ENCODE assay signal across 9 cellular contexts in genomic region chr14:21923820-21924219, GRCh38.
DNase-seq lines count a peak whose midpoint lies in the region; ATAC-seq and TF ChIP-seq lines count a peak whose summit lies in the region.
"Had no signal": no experiment of that assay in that cellular context is flagged by ENCODE, and none has a peak within 500 bp of the region (broad histone marks: within the 10 kb centered on the region; RNA-seq: fewer than 3 reads in every experiment).

No MANE protein-coding gene starts in this region.

- no peaks in the 10 kb centered on the region for H3K27me3 Mint-ChIP-seq in effector memory CD8-positive, alpha-beta T cell

- H3K27me3 ChIP-seq in DOHH2 (ENCODE audit: control insufficient read depth, low read length): no peaks in the 10 kb centered on the region
- no peaks in the 10 kb centered on the region for H3K27me3 ChIP-seq in smooth muscle cell (ENCODE audit: low read depth)
- H3K27me3 ChIP-seq in aorta (ENCODE audit: control insufficient read depth in 1 of 2, insufficient read depth in 2 of 2, low read length in 1 of 2): no peaks in the 10 kb centered on the region

- peaks cover 12% of the 10 kb centered on the region for H3F3A ChIP-seq in DOHH2 (ENCODE audit: control insufficient read depth, insufficient read depth)
- no peaks in the 10 kb centered on the region for H3F3A ChIP-seq in smooth muscle cell (ENCODE audit: low read depth)

- H3K4me1 Mint-ChIP-seq in effector memory CD8-positive, alpha-beta T cell (ENCODE audit: low read depth in 2 of 2): peaks cover 13 to 37% of the 10 kb centered on the region in 2 donors

- H3K79me2 ChIP-seq in DOHH2 (ENCODE audit: control insufficient read depth, low read length) (no peaks in the 10 kb centered on the region), smooth muscle cell (ENCODE audit: low read depth) (no peaks in the 10 kb centered on the region)

- no peaks in the 10 kb centered on the region for H4K20me1 ChIP-seq in DOHH2 (ENCODE audit: control insufficient read depth, insufficient read depth, low read depth, low read length)
- no peaks in the 10 kb centered on the region for H4K20me1 ChIP-seq in smooth muscle cell (ENCODE audit: low read depth)

- intact Hi-C loops in aorta (cut with DNase I): no loop called here

- no peaks in the 10 kb centered on the region for H3K9me3 Mint-ChIP-seq in effector memory CD8-positive, alpha-beta T cell

- peak overlapping the region; percentile 55 to 61 for H3K4me3 Mint-ChIP-seq in effector memory CD8-positive, alpha-beta T cell

- TF ChIP-seq CTCF in DOHH2 (IDR thresholded peaks at IDR 0.05; ENCODE audit: low read depth, low read length, poor library complexity, severe bottlenecking) (no peak), smooth muscle cell (IDR thresholded peaks at IDR 0.05; ENCODE audit: borderline replicate concordance, insufficient read depth, poor library complexity, severe bottlenecking) (no peak), GM10266 (IDR thresholded peaks at IDR 0.05; ENCODE audit: control insufficient read depth, insufficient read depth, low read depth, missing control alignments) (no peak)

- H3K9me3 ChIP-seq in DOHH2 (ENCODE audit: control insufficient read depth, insufficient read depth, low read length): no peaks in the 10 kb centered on the region
- H3K9me3 ChIP-seq in smooth muscle cell (replicated peaks; ENCODE audit: low read depth): no peaks in the 10 kb centered on the region
- H3K9me3 ChIP-seq in aorta (ENCODE audit: control insufficient read depth, low read length): peaks cover 1% of the 10 kb centered on the region

- H3K27ac ChIP-seq in DOHH2 (ENCODE audit: low read depth, low read length) (peak overlapping the region; percentile 94), smooth muscle cell (ENCODE audit: low read depth) (no peak overlapping the region), aorta (ENCODE audit: low read depth in 1 of 2, low read length in 2 of 2) (no peak overlapping the region)

- no peaks in the 10 kb centered on the region for H3K36me3 ChIP-seq in DOHH2 (ENCODE audit: control insufficient read depth, low read length)
- no peaks in the 10 kb centered on the region for H3K36me3 ChIP-seq in smooth muscle cell (ENCODE audit: low read depth)
- H3K36me3 ChIP-seq in aorta (ENCODE audit: control insufficient read depth in 1 of 2, insufficient read depth in 2 of 2, low read length in 1 of 2): no peaks in the 10 kb centered on the region

- H2AFZ ChIP-seq in smooth muscle cell (ENCODE audit: low read depth): no peak overlapping the region

- peak overlapping the region; percentile 82 for H3K4me2 ChIP-seq in DOHH2 (ENCODE audit: low read length)
- no peak overlapping the region for H3K4me2 ChIP-seq in smooth muscle cell

- H3K4me3 ChIP-seq in DOHH2 (ENCODE audit: low read length) (peak overlapping the region; percentile 67), smooth muscle cell (no peak overlapping the region), aorta (ENCODE audit: low read length in 2 of 2) (no peak overlapping the region)

- peaks cover 3% of the 10 kb centered on the region for H3K36me3 Mint-ChIP-seq in effector memory CD8-positive, alpha-beta T cell (ENCODE audit: insufficient read depth)

- no peak overlapping the region for H3K9ac ChIP-seq in smooth muscle cell (ENCODE audit: low read depth)

- DNase-seq in T-helper 22 cell (ENCODE audit: low read depth) (peak; percentile 16), smooth muscle cell (lab: John Stamatoyannopoulos, UW; ENCODE audit: unreplicated experiment) (no peak), GM10266 (ENCODE audit: extremely low spot score) (no peak), aorta (no peak)
- peak; percentile 12 to 30 (median 19) for DNase-seq in effector memory CD8-positive, alpha-beta T cell
- DNase-seq: midbrain had no signal

- ATAC-seq in GM21786 (IDR thresholded peaks at IDR 0.05; ENCODE audit: unreplicated experiment): peak; percentile 58
- ATAC-seq in effector memory CD8-positive, alpha-beta T cell (replicated peaks): peak; percentile 95
- no peak for ATAC-seq in HG03095 (IDR thresholded peaks at IDR 0.05; ENCODE audit: unreplicated experiment)
- no peak for ATAC-seq in aorta (ENCODE audit: low FRiP score)

- H3K4me1 ChIP-seq in DOHH2 (ENCODE audit: control insufficient read depth, low read length) (peaks cover 44% of the 10 kb centered on the region), smooth muscle cell (ENCODE audit: low read depth) (no peaks in the 10 kb centered on the region), aorta (ENCODE audit: control insufficient read depth in 1 of 2, insufficient read depth in 2 of 2, low read length in 2 of 2) (no peaks in the 10 kb centered on the region)

- peak overlapping the region; percentile 60 to 63 for H3K27ac Mint-ChIP-seq in effector memory CD8-positive, alpha-beta T cell

- H3K9me2 ChIP-seq in DOHH2 (replicated peaks; ENCODE audit: control insufficient read depth, low read length): no peaks in the 10 kb centered on the region

Comparison
In these comparisons a context has a peak if more than half of its experiments do, and no peak if none do; other contexts are left out.
1. ATAC-seq: peak in GM21786 (single experiment) and effector memory CD8-positive, alpha-beta T cell (single experiment); none in HG03095 (single experiment) and aorta (single experiment).
2. DNase-seq: peak in T-helper 22 cell (single experiment) and effector memory CD8-positive, alpha-beta T cell (3 of 3); none in smooth muscle cell (single experiment), GM10266 (single experiment) and aorta (0 of 2).